ENCODE assay signal across 8 cellular contexts in the genomic region with DNA sequence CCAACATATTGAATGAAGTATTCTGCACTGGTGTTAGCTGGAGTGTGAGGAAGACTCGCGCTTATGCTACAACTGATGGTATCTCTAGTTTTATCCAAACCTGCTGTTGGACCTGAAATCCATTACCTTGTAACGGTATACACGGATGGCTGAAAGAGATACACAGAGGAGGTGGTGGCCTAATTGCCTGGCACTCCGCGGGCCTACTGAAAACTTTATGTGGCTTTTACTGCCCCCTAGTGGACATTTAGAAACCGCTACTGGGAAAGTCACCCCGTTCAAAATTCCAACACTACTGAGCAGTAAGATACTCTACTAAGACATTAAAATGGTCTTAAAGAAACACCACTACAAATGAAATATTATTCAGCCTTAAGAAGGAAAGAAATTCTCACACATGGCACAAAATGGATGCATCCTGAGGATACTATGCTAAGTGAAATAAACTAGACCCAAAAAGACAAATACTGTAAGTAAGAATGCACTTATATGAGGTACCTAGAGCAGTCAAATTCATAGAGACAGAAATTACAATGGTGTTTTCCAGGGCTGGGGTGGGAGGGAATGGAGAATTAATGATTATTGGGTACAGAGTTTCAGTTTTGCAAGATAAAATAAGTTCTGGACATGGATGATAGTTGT.
DNase-seq lines count a peak whose midpoint lies in the region; FAIRE-seq and TF ChIP-seq lines count a peak whose summit lies in the region.

No MANE protein-coding gene starts in this region.

- H3K4me3 ChIP-seq in AG09309 (ENCODE audit: control insufficient read depth, low read depth, low read length) (no peak overlapping the region), kidney (ENCODE audit: low read length in 2 of 2) (no peak overlapping the region)

- DNase-seq in AG09309 (ENCODE audit: low read depth): peak; percentile 48
- peak; percentile 71 for DNase-seq in GM13976 (ENCODE audit: low spot score)
- peak; percentile 72 for DNase-seq in NCI-H1105 treated with DMSO at 0.1 percent for 48 hours (lab: John Stamatoyannopoulos, UW)
- DNase-seq in SW 1271 (lab: John Stamatoyannopoulos, UW): peak; percentile 34 to 74
- DNase-seq in T47D (ENCODE audit: low read depth in 1 of 2, low spot score in 1 of 2): peak; percentile 63 to 87
- no peak for DNase-seq in kidney
- peak; percentile 45 for DNase-seq in stimulated activated CD4-positive, alpha-beta T cell treated with anti-CD3 and anti-CD28 coated beads, Interleukin-1b, Interleukin-23, amount 100 ng/mL, for 48 hours
- no peak for DNase-seq in T1000 (lab: John Stamatoyannopoulos, UW)

- H3K4me1 ChIP-seq in kidney (ENCODE audit: control insufficient read depth in 1 of 2, insufficient read depth in 1 of 2, low read depth in 1 of 2, low read length in 2 of 2): peaks cover 5 to 17% of the 10 kb centered on the region in 2 donors

- H3K9me3 ChIP-seq in kidney (ENCODE audit: control insufficient read depth in 1 of 2, low read length in 2 of 2): no peaks in the 10 kb centered on the region

- in situ Hi-C loops in GM13976 (cut with MboI; ENCODE audit: low sequenced_read_pairs, unreplicated experiment): loop anchor here (25.0 kb wide), 1 partner anchor 255 kb away; no protein-coding TSS in a partner anchor
- in situ Hi-C loops in T47D (cut with HindIII; ENCODE audit: low pct_unique_long_range_greater_than_20kb, low sequenced_read_pairs): no loop called here

- FAIRE-seq in kidney (lab: Jason Lieb, UNC): peak; percentile 78

- intact Hi-C loops in kidney (cut with DNase I): loop anchor here (10.0 kb wide), 1 partner anchor 438 kb away; no protein-coding TSS in a partner anchor

- H3K36me3 ChIP-seq in kidney (ENCODE audit: control insufficient read depth in 1 of 2, insufficient read depth in 2 of 2, low read length in 2 of 2): no peaks in the 10 kb centered on the region

- TF ChIP-seq CTCF in AG09309 (IDR thresholded peaks at IDR 0.05; ENCODE audit: control insufficient read depth, insufficient read depth, low read depth, low read length, missing control alignments) (peak; percentile 72), GM13976 (IDR thresholded peaks at IDR 0.05; ENCODE audit: borderline replicate concordance, control extremely low read depth, extremely low read depth, insufficient read depth, missing control alignments) (peak; percentile 65), kidney (IDR thresholded peaks at IDR 0.05; ENCODE audit: borderline replicate concordance, extremely low read depth, insufficient read depth) (peak; percentile 84)

- no peak overlapping the region for H3K9ac ChIP-seq in kidney (ENCODE audit: low read length in 2 of 2)

- no peak overlapping the region for H3K27ac ChIP-seq in kidney (ENCODE audit: low read depth in 2 of 2, low read length in 2 of 2)

Comparison
In these comparisons a context has a peak if more than half of its experiments do, and no peak if none do; other contexts are left out.
1. DNase-seq: peak in AG09309 (single experiment), GM13976 (single experiment), NCI-H1105 treated with DMSO at 0.1 percent for 48 hours (single experiment), SW 1271 (2 of 2), T47D (2 of 2) and stimulated activated CD4-positive, alpha-beta T cell treated with anti-CD3 and anti-CD28 coated beads, Interleukin-1b, Interleukin-23, amount 100 ng/mL, for 48 hours (single experiment); none in kidney (single experiment) and T1000 (single experiment).
2. Peak in every context shown above with its lines, with median percentiles within 50 percentile points of each other: CTCF ChIP-seq.